Comparison of ENCODE assay signal across 8 cellular contexts in genomic region chr5:122775713-122776084, GRCh38. TPM values are rescaled to one million over a fixed set of nuclear protein-coding genes. Genes with fewer than 3 reads are reported as not detected.
DNase-seq lines count a peak whose midpoint lies in the region; ATAC-seq and TF ChIP-seq lines count a peak whose summit lies in the region.

No MANE protein-coding gene starts in this region.

- peaks cover 0 to 23% (median 20%) of the 10 kb centered on the region in 11 experiments; a peak in 18 of 22 replicates for H3K9me3 ChIP-seq in BLaER1 treated with 17β-estradiol and CSF1 and Interleukin-3, amounts not matched to agents 10 nM and 100 nM (replicated peaks in 1 of 11)
- H3K9me3 ChIP-seq in heart right ventricle: no peaks in the 10 kb centered on the region

- peak overlapping the region; percentile 70 to 91 (median 85) for H3K4me2 ChIP-seq in BLaER1 treated with 17β-estradiol and CSF1 and Interleukin-3, amounts not matched to agents 10 nM and 100 nM

- peaks cover 17 to 48% (median 45%) of the 10 kb centered on the region in 11 experiments; a peak in 21 of 22 replicates for H4K20me1 ChIP-seq in BLaER1 treated with 17β-estradiol and CSF1 and Interleukin-3, amounts not matched to agents 10 nM and 100 nM

- peak overlapping the region; percentile 92 to 100 (median 97) for H3K27ac ChIP-seq in BLaER1 treated with 17β-estradiol and CSF1 and Interleukin-3, amounts not matched to agents 10 nM and 100 nM
- peak overlapping the region in 9 of 10 donors; percentile 57 to 93 (median 86) for H3K27ac ChIP-seq in heart right ventricle
- peak overlapping the region; percentile 92 for H3K27ac ChIP-seq in rectal smooth muscle tissue (ENCODE audit: low read depth, low read length)

- H3K9ac ChIP-seq in BLaER1 treated with 17β-estradiol and CSF1 and Interleukin-3, amounts not matched to agents 10 nM and 100 nM: peak overlapping the region; percentile 92 to 100 (median 95)
- H3K9ac ChIP-seq in rectal smooth muscle tissue (ENCODE audit: low read length): peak overlapping the region; percentile 97

- no peaks in the 10 kb centered on the region for H3K27me3 Mint-ChIP-seq in activated CD8-positive, alpha-beta T cell treated with anti-CD3 and anti-CD28 coated beads for 36 hours

- intact Hi-C loops in activated CD8-positive, alpha-beta T cell treated with anti-CD3 and anti-CD28 coated beads for 36 hours (cut with micrococcal nuclease): loop anchor here (10.0 kb wide), 1 partner anchor 69 kb away; the partner anchor contains the start of gene SNX24
- intact Hi-C loops in heart right ventricle (cut with DNase I): loop anchor here in 4 of 10 donors (2.0 to 10.0 kb wide), 3 partner anchors 69 to 259 kb away; partner anchors contain the start of genes SNX24 (in 4 of the 4) and PPIC (in 1 of the 4)

- H3K4me3 Mint-ChIP-seq in activated CD8-positive, alpha-beta T cell treated with anti-CD3 and anti-CD28 coated beads for 36 hours: peak overlapping the region; percentile 91

- H3K36me3 ChIP-seq in BLaER1 treated with 17β-estradiol and CSF1 and Interleukin-3, amounts not matched to agents 10 nM and 100 nM: peaks cover 13 to 36% (median 28%) of the 10 kb centered on the region in 11 experiments; a peak in 20 of 22 replicates
- peaks cover 0 to 2% (median 0%) of the 10 kb centered on the region in 9 donors for H3K36me3 ChIP-seq in heart right ventricle
- no peaks in the 10 kb centered on the region for H3K36me3 ChIP-seq in rectal smooth muscle tissue (ENCODE audit: control insufficient read depth, insufficient read depth, low read length)

- H3K27ac Mint-ChIP-seq in activated CD8-positive, alpha-beta T cell treated with anti-CD3 and anti-CD28 coated beads for 36 hours: peak overlapping the region; percentile 87

- H3K36me3 Mint-ChIP-seq in activated CD8-positive, alpha-beta T cell treated with anti-CD3 and anti-CD28 coated beads for 36 hours (ENCODE audit: low read depth): peaks cover 8% of the 10 kb centered on the region

- WGBS in heart right ventricle, 2 donors: 0 to 1% methylated on average over 4 of the region's 4 CpGs

- DNase-seq in Jurkat, Clone E6-1 (ENCODE audit: low read depth, low spot score): no peak
- no peak for DNase-seq in activated CD8-positive, alpha-beta T cell treated with anti-CD3 and anti-CD28 coated beads for 36 hours
- no peak for DNase-seq in heart right ventricle
- no peak for DNase-seq in mesenteric fat pad (ENCODE audit: low spot score)

- TF ChIP-seq CTCF in activated CD8-positive, alpha-beta T cell treated with anti-CD3 and anti-CD28 coated beads for 36 hours (IDR thresholded peaks at IDR 0.05): no peak
- TF ChIP-seq CTCF in heart right ventricle (IDR thresholded peaks at IDR 0.05): no peak

- POLR2A ChIA-PET in activated CD8-positive, alpha-beta T cell treated with anti-CD3 and anti-CD28 coated beads for 36 hours (lab: Charles Lee): interaction anchor here (1.2 to 1.7 kb wide), 2 partner anchors 24 to 70 kb away, joined by 3 to 5 read pairs; partner anchors contain the start of gene SNX24

- peak overlapping the region; percentile 80 to 99 (median 97) for H3K4me3 ChIP-seq in BLaER1 treated with 17β-estradiol and CSF1 and Interleukin-3, amounts not matched to agents 10 nM and 100 nM
- peak overlapping the region; percentile 91 for H3K4me3 ChIP-seq in Jurkat, Clone E6-1 (ENCODE audit: low read length)
- H3K4me3 ChIP-seq in heart right ventricle: peak overlapping the region; percentile 63 to 96 (median 80)
- peak overlapping the region; percentile 99 for H3K4me3 ChIP-seq in rectal smooth muscle tissue (ENCODE audit: low read length)

- no peak for ATAC-seq in activated CD8-positive, alpha-beta T cell treated with anti-CD3 and anti-CD28 coated beads for 36 hours
- ATAC-seq in heart right ventricle (peak in 5 of 8 donors; percentile 25 to 50 (median 39)), GM19455 (IDR thresholded peaks at IDR 0.05; ENCODE audit: unreplicated experiment) (no peak), GM21447 (IDR thresholded peaks at IDR 0.05; ENCODE audit: unreplicated experiment) (no peak)

- H3K4me1 Mint-ChIP-seq in activated CD8-positive, alpha-beta T cell treated with anti-CD3 and anti-CD28 coated beads for 36 hours (ENCODE audit: low read depth): peaks cover 30% of the 10 kb centered on the region

- H3K4me1 ChIP-seq in BLaER1 treated with 17β-estradiol and CSF1 and Interleukin-3, amounts not matched to agents 10 nM and 100 nM: peaks cover 8 to 70% (median 27%) of the 10 kb centered on the region in 10 experiments; a peak in 18 of 20 replicates
- H3K4me1 ChIP-seq in heart right ventricle (peaks cover 0 to 50% (median 19%) of the 10 kb centered on the region in 9 donors), rectal smooth muscle tissue (ENCODE audit: control insufficient read depth, insufficient read depth, low read length) (peaks cover 7% of the 10 kb centered on the region)

- CTCF ChIA-PET in activated CD8-positive, alpha-beta T cell treated with anti-CD3 and anti-CD28 coated beads for 36 hours (lab: Charles Lee): no interaction called here

- H3K9me3 Mint-ChIP-seq in activated CD8-positive, alpha-beta T cell treated with anti-CD3 and anti-CD28 coated beads for 36 hours: no peaks in the 10 kb centered on the region

- H3K27me3 ChIP-seq in BLaER1 treated with 17β-estradiol and CSF1 and Interleukin-3, amounts not matched to agents 10 nM and 100 nM: no peaks in the 10 kb centered on the region
- H3K27me3 ChIP-seq in heart right ventricle (no peaks in the 10 kb centered on the region), rectal smooth muscle tissue (ENCODE audit: control insufficient read depth, insufficient read depth, low read length) (no peaks in the 10 kb centered on the region)

RNA-seq across cellular contexts. Expression of gene SNX2, which starts 0.8 kb away (rescaled TPM):
- 87.0 TPM for polyA plus RNA-seq in Jurkat, Clone E6-1 (2012; ENCODE audit: insufficient read depth, insufficient read length)
- total RNA-seq in activated CD8-positive, alpha-beta T cell treated with anti-CD3 and anti-CD28 coated beads for 36 hours: 10 to 100 TPM; 42.0 to 48.3 TPM
- total RNA-seq in heart right ventricle (10 to 100 TPM; 30.6 to 48.5 (median 36.1) TPM), mesenteric fat pad (80.1 TPM)
- polyA plus RNA-seq in heart right ventricle: 10 to 100 TPM; 15.1 to 26.5 TPM

Comparison
In these comparisons a context has a peak if more than half of its experiments do, and no peak if none do; other contexts are left out.
1. ATAC-seq: peak in heart right ventricle (5 of 8); none in activated CD8-positive, alpha-beta T cell treated with anti-CD3 and anti-CD28 coated beads for 36 hours (single experiment), GM19455 (single experiment) and GM21447 (single experiment).
2. Peak in every context shown above with its lines, with median percentiles within 50 percentile points of each other: H3K27ac ChIP-seq and H3K4me3 ChIP-seq.